9 cellular contexts compared by ENCODE assay signal in genomic region chr7:2512179-2512644, GRCh38. TPM values are rescaled to one million over a fixed set of nuclear protein-coding genes. Genes with fewer than 3 reads are reported as not detected.
DNase-seq lines count a peak whose midpoint lies in the region; ATAC-seq and TF ChIP-seq lines count a peak whose summit lies in the region.
"Had no signal": no experiment of that assay in that cellular context is flagged by ENCODE, and none has a peak within 500 bp of the region (broad histone marks: within the 10 kb centered on the region; RNA-seq: fewer than 3 reads in every experiment).

No MANE protein-coding gene starts in this region.

- TF ChIP-seq CTCF in OCI-LY3 (IDR thresholded peaks at IDR 0.05; ENCODE audit: low read depth, low read length), result no peak
- no peak for TF ChIP-seq CTCF in esophagus squamous epithelium (IDR thresholded peaks at IDR 0.05)

- no peaks in the 10 kb centered on the region for H3K36me3 ChIP-seq in OCI-LY3 (replicated peaks; ENCODE audit: low read depth, low read length)
- H3K36me3 ChIP-seq in esophagus squamous epithelium, result no peaks in the 10 kb centered on the region
- H3K36me3 ChIP-seq in thymus (ENCODE audit: control insufficient read depth, insufficient read depth), result no peaks in the 10 kb centered on the region

- ATAC-seq in GM18498 (IDR thresholded peaks at IDR 0.05; ENCODE audit: unreplicated experiment), result no peak

- no peaks in the 10 kb centered on the region for H3K79me2 ChIP-seq in OCI-LY3 (ENCODE audit: low read length)

- no peak for TF ChIP-seq POLR2A in esophagus squamous epithelium (IDR thresholded peaks at IDR 0.05)

- H3K4me1 ChIP-seq in OCI-LY3 (ENCODE audit: low read length) (peaks cover 52% of the 10 kb centered on the region), esophagus squamous epithelium (peaks cover 40 to 56% (median 51%) of the 10 kb centered on the region in 3 donors), thymus (ENCODE audit: control insufficient read depth, insufficient read depth, low read length) (peaks cover 48% of the 10 kb centered on the region)

- H3K27me3 ChIP-seq in OCI-LY3 (ENCODE audit: low read depth, low read length), result 0 out of 2 replicates have a peak, but pooled peaks cover 5% of the 10 kb centered on the region
- H3K27me3 ChIP-seq in esophagus squamous epithelium, result peaks cover 0 to 80% (median 0%) of the 10 kb centered on the region in 4 donors
- peaks cover 1% of the 10 kb centered on the region for H3K27me3 ChIP-seq in thymus (ENCODE audit: control insufficient read depth, insufficient read depth)

- H3K4me3 ChIP-seq in OCI-LY3 (ENCODE audit: low read length) (peak overlapping the region; percentile 56), esophagus squamous epithelium (peak overlapping the region in 1 of 4 donors; percentile 22), thymus (ENCODE audit: low read length) (no peak overlapping the region)

- peak overlapping the region; percentile 70; the same call in 1 of the 2 replicates for H3K9ac ChIP-seq in OCI-LY3 (ENCODE audit: low read length)

- WGBS in esophagus squamous epithelium, 2 donors, result 33 to 38% methylated on average over 1 to 3 of the region's 12 CpGs
- WGBS in thymus, result 59% methylated on average over 12 of the region's 12 CpGs

- H2AFZ ChIP-seq in OCI-LY3 (ENCODE audit: low read depth, low read length), result peak overlapping the region; percentile 49; the same call in 1 of the 2 replicates

- intact Hi-C loops in esophagus squamous epithelium (cut with DNase I), result no loop called here

- peak overlapping the region; percentile 70 for H3K27ac ChIP-seq in OCI-LY3 (ENCODE audit: low read length)
- H3K27ac ChIP-seq in esophagus squamous epithelium, result peak overlapping the region; percentile 39 to 86 (median 66)
- peak overlapping the region; percentile 93 for H3K27ac ChIP-seq in thymus (ENCODE audit: low read depth)

- H4K20me1 ChIP-seq in OCI-LY3 (ENCODE audit: insufficient read depth, low read length), result no peaks in the 10 kb centered on the region

- peak; percentile 39 for DNase-seq in activated T-cell treated with anti-CD3 and anti-CD28 coated beads, Interleukin-2, amount 50 U/mL, for 1 hour
- no peak for DNase-seq in activated T-cell treated with anti-CD3 and anti-CD28 coated beads for 4 hours
- no peak for DNase-seq in esophagus squamous epithelium (lab: John Stamatoyannopoulos, UW)
- no peak for DNase-seq in HCEC 1CT
- DNase-seq in activated effector memory CD4-positive, alpha-beta T cell treated with Interleukin-2 at 50 U/mL for 16 hours, result no peak

- peak overlapping the region; percentile 81 for H3K4me2 ChIP-seq in OCI-LY3 (ENCODE audit: low read length)

- H3K9me3 ChIP-seq in OCI-LY3 (ENCODE audit: insufficient read depth, low read length) (no peaks in the 10 kb centered on the region), esophagus squamous epithelium (no peaks in the 10 kb centered on the region), thymus (ENCODE audit: control insufficient read depth) (no peaks in the 10 kb centered on the region)

RNA-seq across cellular contexts. Expression of gene LFNG, which starts 7.4 kb away (rescaled TPM):
- total RNA-seq in esophagus squamous epithelium, result 10 to 100 TPM in 3 of 4 donors, 1 to 10 TPM in 1; 6.1 to 17.2 (median 11.9) TPM
- 13.6 TPM for polyA plus RNA-seq in thymus

RNA-seq across cellular contexts. Expression of gene GRIFIN, which starts 36.0 kb away (rescaled TPM):
- not detected for total RNA-seq in esophagus squamous epithelium
- not detected for polyA plus RNA-seq in thymus
- total RNA-seq: subcutaneous adipose tissue had no signal

RNA-seq across cellular contexts. Expression of gene BRAT1, which starts 43.1 kb away (rescaled TPM):
- 10 to 100 TPM; 15.5 to 28.3 (median 22.8) TPM for total RNA-seq in esophagus squamous epithelium
- polyA plus RNA-seq in thymus, result 40.8 TPM

RNA-seq across cellular contexts. Expression of gene IQCE, which starts 46.6 kb away (rescaled TPM):
- total RNA-seq in esophagus squamous epithelium, result 10 to 100 TPM in 1 of 4 donors, 1 to 10 TPM in 3; 4.5 to 10.6 (median 6.3) TPM
- 3.8 TPM for polyA plus RNA-seq in thymus
